In the genomic region with DNA sequence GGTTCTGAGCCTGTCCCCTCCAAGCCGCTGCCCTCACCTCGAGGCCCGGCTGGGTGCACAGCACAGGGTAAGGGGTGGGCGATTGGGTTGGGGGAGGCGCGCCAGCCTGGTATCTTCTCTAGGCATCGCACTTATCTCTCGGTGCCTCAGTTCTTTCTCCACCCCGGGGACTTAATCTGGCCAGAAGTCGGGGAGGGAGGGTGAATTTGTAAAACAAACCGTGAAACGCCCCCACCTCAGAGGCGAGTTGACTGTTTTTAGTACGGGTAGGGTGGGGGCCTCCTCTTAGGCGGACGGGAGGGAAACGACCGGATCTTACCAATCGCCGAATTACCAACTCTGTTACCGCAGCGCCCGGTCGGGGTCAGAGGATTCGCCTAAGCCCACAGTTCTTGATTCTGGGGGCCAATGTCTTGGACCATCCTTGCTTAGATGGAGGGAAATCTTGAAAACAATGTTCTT, we compare ENCODE assay signal across 1 cellular context.
TF ChIP-seq lines count a peak whose summit lies in the region.

No MANE protein-coding gene starts in this region.

TF ChIP-seq in K562, 482 proteins besides CTCF, POLR2A, EP300 and RAD21:
- TF ChIP-seq ZNF324 (CRISPR knock-in tag; IDR thresholded peaks at IDR 0.05), result no peak
- no peak for TF ChIP-seq ZNF583 (CRISPR knock-in tag; IDR thresholded peaks at IDR 0.05)
- TF ChIP-seq FUS (optimal IDR thresholded peaks at IDR 0.05; ENCODE audit: low read depth, low read length), result no peak
- no peak for TF ChIP-seq SIRT6 (IDR thresholded peaks at IDR 0.05; ENCODE audit: low read depth, low read length)
- TF ChIP-seq OTX1 (CRISPR knock-in tag; IDR thresholded peaks at IDR 0.05), result no peak
